ENCODE assay signal across 1 cellular context in the genomic region with DNA sequence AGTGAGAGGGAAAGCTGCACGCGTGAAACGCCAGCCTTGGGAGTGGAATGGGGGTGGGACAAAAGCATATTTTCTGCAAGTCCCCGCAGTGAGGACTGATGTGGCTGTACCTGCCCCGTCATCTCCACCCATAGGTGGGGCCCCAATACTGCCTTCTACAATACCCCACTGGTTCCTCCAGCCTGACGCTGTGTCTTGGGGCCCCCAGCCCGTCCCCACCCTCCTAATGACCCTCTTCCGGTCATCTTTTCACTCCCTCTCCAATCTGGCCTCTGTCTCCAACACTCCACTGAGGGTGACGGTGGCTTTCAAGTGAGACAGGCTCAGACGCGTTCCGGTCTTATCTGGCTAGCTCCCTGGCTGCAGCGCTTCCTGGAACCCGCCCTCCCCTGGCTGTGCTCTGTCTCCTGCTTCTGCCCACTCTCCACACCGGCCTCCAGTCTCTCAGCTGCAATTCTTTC.
TF ChIP-seq lines count a peak whose summit lies in the region.

No MANE protein-coding gene starts in this region.

TF ChIP-seq in H1, 55 proteins besides CTCF, POLR2A, EP300 and RAD21 (continued from another document):
- TF ChIP-seq, protein P1, sequence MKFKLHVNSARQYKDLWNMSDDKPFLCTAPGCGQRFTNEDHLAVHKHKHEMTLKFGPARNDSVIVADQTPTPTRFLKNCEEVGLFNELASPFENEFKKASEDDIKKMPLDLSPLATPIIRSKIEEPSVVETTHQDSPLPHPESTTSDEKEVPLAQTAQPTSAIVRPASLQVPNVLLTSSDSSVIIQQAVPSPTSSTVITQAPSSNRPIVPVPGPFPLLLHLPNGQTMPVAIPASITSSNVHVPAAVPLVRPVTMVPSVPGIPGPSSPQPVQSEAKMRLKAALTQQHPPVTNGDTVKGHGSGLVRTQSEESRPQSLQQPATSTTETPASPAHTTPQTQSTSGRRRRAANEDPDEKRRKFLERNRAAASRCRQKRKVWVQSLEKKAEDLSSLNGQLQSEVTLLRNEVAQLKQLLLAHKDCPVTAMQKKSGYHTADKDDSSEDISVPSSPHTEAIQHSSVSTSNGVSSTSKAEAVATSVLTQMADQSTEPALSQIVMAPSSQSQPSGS (IDR thresholded peaks at IDR 0.05; ENCODE audit: low read length): no peak
- TF ChIP-seq NRF1 (IDR thresholded peaks at IDR 0.05; ENCODE audit: low read depth, low read length): no peak
